1 cellular context compared by ENCODE assay signal in genomic region chr6:161225677-161226004, GRCh38.
A peak's percentile ranks its signal among the peaks of the same experiment; 100 is the strongest.
TF ChIP-seq lines count a peak whose summit lies in the region.

No MANE protein-coding gene starts in this region.

TF ChIP-seq in K562, 482 proteins besides CTCF, POLR2A, EP300 and RAD21 (continues in another document):
- TF ChIP-seq HDAC2 (IDR thresholded peaks at IDR 0.05) (0 out of 2 replicates have a peak, but pooled peaks have one; percentile 49), DLX4 (CRISPR knock-in tag; IDR thresholded peaks at IDR 0.05) (no peak), ZBTB40 (IDR thresholded peaks at IDR 0.05) (peak; percentile 8; the same call in 1 of the 2 replicates), ZBTB40 (CRISPR knock-in tag; IDR thresholded peaks at IDR 0.05) (no peak; the same call in 1 of the 2 replicates), TEAD4 (IDR thresholded peaks at IDR 0.05; ENCODE audit: low read length) (0 out of 2 replicates have a peak, but pooled peaks have one; percentile 12), TEAD4 (CRISPR knock-in tag; IDR thresholded peaks at IDR 0.05; ENCODE audit: borderline replicate concordance) (no peak), NFE2 (IDR thresholded peaks at IDR 0.05; ENCODE audit: low read depth) (peak; percentile 38), ZNF740 (CRISPR knock-in tag; IDR thresholded peaks at IDR 0.05) (peak; percentile 12; the same call in 1 of the 2 replicates), ZNF740 (tag; IDR thresholded peaks at IDR 0.05) (no peak), MECOM (CRISPR knock-in tag; IDR thresholded peaks at IDR 0.05) (0 out of 2 replicates have a peak, but pooled peaks have one; percentile 3), TEAD1 (CRISPR knock-in tag; IDR thresholded peaks at IDR 0.05) (0 out of 4 replicates have a peak, but pooled peaks of 1 of the 2 experiments have one; percentile 46), MAX (CRISPR knock-in tag; IDR thresholded peaks at IDR 0.05) (0 out of 2 replicates have a peak, but pooled peaks have one; percentile 62), RCOR1 (IDR thresholded peaks at IDR 0.05; ENCODE audit: borderline replicate concordance in 1 of 2, low read depth in 2 of 2, low read length in 2 of 2) (peak in 1 of 2 experiments; percentile 32; a peak in 1 of 4 replicates), HMGN3 (IDR thresholded peaks at IDR 0.05; ENCODE audit: borderline replicate concordance, extremely low read depth, insufficient read length, low read depth, low read length) (no peak), SPI1 (IDR thresholded peaks at IDR 0.05; ENCODE audit: borderline replicate concordance, low read depth, low read length) (peak; percentile 47; the same call in 1 of the 2 replicates), HSF4 (CRISPR knock-in tag; IDR thresholded peaks at IDR 0.05; ENCODE audit: borderline replicate concordance) (0 out of 2 replicates have a peak, but pooled peaks have one; percentile 26), ZNF511 (CRISPR knock-in tag; IDR thresholded peaks at IDR 0.05) (0 out of 2 replicates have a peak, but pooled peaks have one; percentile 18), IRF2 (CRISPR knock-in tag; IDR thresholded peaks at IDR 0.05) (no peak), NELFE (IDR thresholded peaks at IDR 0.05; ENCODE audit: insufficient read depth, insufficient read length) (no peak), MXD1 (CRISPR knock-in tag; IDR thresholded peaks at IDR 0.05; ENCODE audit: borderline replicate concordance, poor library complexity, severe bottlenecking) (peak; percentile 23), CBX2 (IDR thresholded peaks at IDR 0.05; ENCODE audit: insufficient read depth, low read length, poor library complexity, severe bottlenecking) (no peak), CBFA2T2 (conservative IDR thresholded peaks at IDR 0.05) (0 out of 2 replicates have a peak, but pooled peaks have one; percentile 3)
- TF ChIP-seq, protein P1, sequence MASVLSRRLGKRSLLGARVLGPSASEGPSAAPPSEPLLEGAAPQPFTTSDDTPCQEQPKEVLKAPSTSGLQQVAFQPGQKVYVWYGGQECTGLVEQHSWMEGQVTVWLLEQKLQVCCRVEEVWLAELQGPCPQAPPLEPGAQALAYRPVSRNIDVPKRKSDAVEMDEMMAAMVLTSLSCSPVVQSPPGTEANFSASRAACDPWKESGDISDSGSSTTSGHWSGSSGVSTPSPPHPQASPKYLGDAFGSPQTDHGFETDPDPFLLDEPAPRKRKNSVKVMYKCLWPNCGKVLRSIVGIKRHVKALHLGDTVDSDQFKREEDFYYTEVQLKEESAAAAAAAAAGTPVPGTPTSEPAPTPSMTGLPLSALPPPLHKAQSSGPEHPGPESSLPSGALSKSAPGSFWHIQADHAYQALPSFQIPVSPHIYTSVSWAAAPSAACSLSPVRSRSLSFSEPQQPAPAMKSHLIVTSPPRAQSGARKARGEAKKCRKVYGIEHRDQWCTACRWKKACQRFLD (CRISPR knock-in tag; IDR thresholded peaks at IDR 0.05), result peak; percentile 16; the same call in 1 of the 2 replicates
- TF ChIP-seq, protein P2, sequence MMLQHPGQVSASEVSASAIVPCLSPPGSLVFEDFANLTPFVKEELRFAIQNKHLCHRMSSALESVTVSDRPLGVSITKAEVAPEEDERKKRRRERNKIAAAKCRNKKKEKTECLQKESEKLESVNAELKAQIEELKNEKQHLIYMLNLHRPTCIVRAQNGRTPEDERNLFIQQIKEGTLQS (IDR thresholded peaks at IDR 0.05), result no peak
- TF ChIP-seq, protein P2 (CRISPR knock-in tag; conservative IDR thresholded peaks at IDR 0.05), result peak; percentile 53; the same call in 1 of the 2 replicates
- TF ChIP-seq, protein P3, sequence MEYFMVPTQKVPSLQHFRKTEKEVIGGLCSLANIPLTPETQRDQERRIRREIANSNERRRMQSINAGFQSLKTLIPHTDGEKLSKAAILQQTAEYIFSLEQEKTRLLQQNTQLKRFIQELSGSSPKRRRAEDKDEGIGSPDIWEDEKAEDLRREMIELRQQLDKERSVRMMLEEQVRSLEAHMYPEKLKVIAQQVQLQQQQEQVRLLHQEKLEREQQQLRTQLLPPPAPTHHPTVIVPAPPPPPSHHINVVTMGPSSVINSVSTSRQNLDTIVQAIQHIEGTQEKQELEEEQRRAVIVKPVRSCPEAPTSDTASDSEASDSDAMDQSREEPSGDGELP (CRISPR knock-in tag; IDR thresholded peaks at IDR 0.05; ENCODE audit: borderline replicate concordance), result 0 out of 2 replicates have a peak, but pooled peaks have one; percentile 43
- TF ChIP-seq, protein P4, sequence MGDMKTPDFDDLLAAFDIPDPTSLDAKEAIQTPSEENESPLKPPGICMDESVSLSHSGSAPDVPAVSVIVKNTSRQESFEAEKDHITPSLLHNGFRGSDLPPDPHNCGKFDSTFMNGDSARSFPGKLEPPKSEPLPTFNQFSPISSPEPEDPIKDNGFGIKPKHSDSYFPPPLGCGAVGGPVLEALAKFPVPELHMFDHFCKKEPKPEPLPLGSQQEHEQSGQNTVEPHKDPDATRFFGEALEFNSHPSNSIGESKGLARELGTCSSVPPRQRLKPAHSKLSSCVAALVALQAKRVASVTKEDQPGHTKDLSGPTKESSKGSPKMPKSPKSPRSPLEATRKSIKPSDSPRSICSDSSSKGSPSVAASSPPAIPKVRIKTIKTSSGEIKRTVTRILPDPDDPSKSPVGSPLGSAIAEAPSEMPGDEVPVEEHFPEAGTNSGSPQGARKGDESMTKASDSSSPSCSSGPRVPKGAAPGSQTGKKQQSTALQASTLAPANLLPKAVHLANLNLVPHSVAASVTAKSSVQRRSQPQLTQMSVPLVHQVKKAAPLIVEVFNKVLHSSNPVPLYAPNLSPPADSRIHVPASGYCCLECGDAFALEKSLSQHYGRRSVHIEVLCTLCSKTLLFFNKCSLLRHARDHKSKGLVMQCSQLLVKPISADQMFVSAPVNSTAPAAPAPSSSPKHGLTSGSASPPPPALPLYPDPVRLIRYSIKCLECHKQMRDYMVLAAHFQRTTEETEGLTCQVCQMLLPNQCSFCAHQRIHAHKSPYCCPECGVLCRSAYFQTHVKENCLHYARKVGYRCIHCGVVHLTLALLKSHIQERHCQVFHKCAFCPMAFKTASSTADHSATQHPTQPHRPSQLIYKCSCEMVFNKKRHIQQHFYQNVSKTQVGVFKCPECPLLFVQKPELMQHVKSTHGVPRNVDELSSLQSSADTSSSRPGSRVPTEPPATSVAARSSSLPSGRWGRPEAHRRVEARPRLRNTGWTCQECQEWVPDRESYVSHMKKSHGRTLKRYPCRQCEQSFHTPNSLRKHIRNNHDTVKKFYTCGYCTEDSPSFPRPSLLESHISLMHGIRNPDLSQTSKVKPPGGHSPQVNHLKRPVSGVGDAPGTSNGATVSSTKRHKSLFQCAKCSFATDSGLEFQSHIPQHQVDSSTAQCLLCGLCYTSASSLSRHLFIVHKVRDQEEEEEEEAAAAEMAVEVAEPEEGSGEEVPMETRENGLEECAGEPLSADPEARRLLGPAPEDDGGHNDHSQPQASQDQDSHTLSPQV (IDR thresholded peaks at IDR 0.05), result peak; percentile 67; the same call in 1 of the 2 replicates
